In the genomic region with DNA sequence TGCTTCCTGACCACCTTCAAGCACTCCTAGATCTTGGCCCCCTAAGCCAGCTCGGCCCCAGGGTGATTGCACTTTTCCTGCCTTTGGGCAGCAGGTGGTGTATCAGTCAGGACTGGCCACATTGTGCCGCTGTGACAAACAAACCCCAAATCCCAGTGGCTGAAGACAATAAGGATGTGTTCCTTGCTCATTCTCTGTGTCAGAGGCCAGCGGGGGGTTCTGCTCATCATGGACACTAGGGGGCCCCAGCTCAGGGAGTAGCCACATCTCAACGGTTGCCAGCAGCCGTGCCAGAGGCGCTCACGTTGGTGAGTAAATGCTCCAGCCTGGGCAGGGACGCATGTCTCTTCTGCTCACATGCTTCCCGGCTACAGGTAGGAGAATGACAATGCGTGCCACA, we compare ENCODE assay signal across 10 cellular contexts.
DNase-seq lines count a peak whose midpoint lies in the region; ATAC-seq, FAIRE-seq and TF ChIP-seq lines count a peak whose summit lies in the region.
"Had no signal": no experiment of that assay in that cellular context is flagged by ENCODE, and none has a peak within 500 bp of the region (broad histone marks: within the 10 kb centered on the region; RNA-seq: fewer than 3 reads in every experiment).

No MANE protein-coding gene starts in this region.

- H4K20me1 ChIP-seq in DOHH2 (ENCODE audit: control insufficient read depth, insufficient read depth, low read depth, low read length): no peaks in the 10 kb centered on the region

- peak; percentile 59 for ATAC-seq in activated CD8-positive, alpha-beta T cell treated with anti-CD3 and anti-CD28 coated beads for 36 hours
- no peak for ATAC-seq in right lobe of liver

- intact Hi-C loops in activated CD8-positive, alpha-beta T cell treated with anti-CD3 and anti-CD28 coated beads for 36 hours (cut with micrococcal nuclease): loop anchor here (5.0 to 10.0 kb wide), 2 partner anchors 199 to 306 kb away; a partner anchor contains a TSS
- intact Hi-C loops in right lobe of liver (cut with DNase I): no loop called here

- no peaks in the 10 kb centered on the region for H3K9me2 ChIP-seq in DOHH2 (replicated peaks; ENCODE audit: control insufficient read depth, low read length)

- DNase-seq in KBM-7: peak; percentile 66
- peak; percentile 61 for DNase-seq in activated CD8-positive, alpha-beta T cell treated with anti-CD3 and anti-CD28 coated beads for 36 hours
- DNase-seq in right lobe of liver: no peak
- DNase-seq in GM12891 (ENCODE audit: insufficient read length, low spot score): no peak
- no peak for DNase-seq in EL
- DNase-seq in DMS153 (lab: John Stamatoyannopoulos, UW): no peak
- DNase-seq in occipital lobe (lab: John Stamatoyannopoulos, UW): no peak
- DNase-seq: posterior cingulate gyrus had no signal

- no peak for TF ChIP-seq POLR2A in right lobe of liver (IDR thresholded peaks at IDR 0.05)
- no peak for TF ChIP-seq POLR2A in GM12891 (IDR thresholded peaks at IDR 0.05; ENCODE audit: low read depth, low read length)

- peaks cover 3% of the 10 kb centered on the region for H3K27me3 Mint-ChIP-seq in activated CD8-positive, alpha-beta T cell treated with anti-CD3 and anti-CD28 coated beads for 36 hours

- no peak overlapping the region for H3K27ac ChIP-seq in DOHH2 (ENCODE audit: low read depth, low read length)
- no peak overlapping the region for H3K27ac ChIP-seq in right lobe of liver

- POLR2A ChIA-PET in activated CD8-positive, alpha-beta T cell treated with anti-CD3 and anti-CD28 coated beads for 36 hours (lab: Charles Lee): no interaction called here

- no peak overlapping the region for H3K27ac Mint-ChIP-seq in activated CD8-positive, alpha-beta T cell treated with anti-CD3 and anti-CD28 coated beads for 36 hours
- H3K27ac Mint-ChIP-seq: dendritic cell treated with granulocyte-macrophage colony-stimulating factor and Interleukin-4, amounts not matched to agents 40 ng/mL and 50 ng/mL, for 4 days had no signal

- in situ Hi-C loops in KBM-7 (cut with MboI; ENCODE audit: low pct_unique_long_range_greater_than_20kb, low sequenced_read_pairs): loop anchor here (25.0 kb wide), 1 partner anchor 439 kb away; a partner anchor contains a TSS

- no peaks in the 10 kb centered on the region for H3K36me3 Mint-ChIP-seq in activated CD8-positive, alpha-beta T cell treated with anti-CD3 and anti-CD28 coated beads for 36 hours (ENCODE audit: low read depth)

- H3K4me1 Mint-ChIP-seq in activated CD8-positive, alpha-beta T cell treated with anti-CD3 and anti-CD28 coated beads for 36 hours (ENCODE audit: low read depth): peaks cover 2% of the 10 kb centered on the region

- no peaks in the 10 kb centered on the region for H3K9me3 Mint-ChIP-seq in activated CD8-positive, alpha-beta T cell treated with anti-CD3 and anti-CD28 coated beads for 36 hours
- H3K9me3 Mint-ChIP-seq: dendritic cell treated with granulocyte-macrophage colony-stimulating factor and Interleukin-4, amounts not matched to agents 40 ng/mL and 50 ng/mL, for 4 days had no signal

- H3K79me2 ChIP-seq in DOHH2 (ENCODE audit: control insufficient read depth, low read length): no peaks in the 10 kb centered on the region

- CTCF ChIA-PET in activated CD8-positive, alpha-beta T cell treated with anti-CD3 and anti-CD28 coated beads for 36 hours (lab: Charles Lee): interaction anchor here (0.8 to 6.9 kb wide), 9 partner anchors 18 to 328 kb away, joined by 3 to 76 read pairs (median 7); a partner anchor contains a TSS

- H3K4me3 Mint-ChIP-seq in activated CD8-positive, alpha-beta T cell treated with anti-CD3 and anti-CD28 coated beads for 36 hours: no peak overlapping the region
- H3K4me3 Mint-ChIP-seq: dendritic cell treated with granulocyte-macrophage colony-stimulating factor and Interleukin-4, amounts not matched to agents 40 ng/mL and 50 ng/mL, for 4 days had no signal

- H3K36me3 ChIP-seq in DOHH2 (ENCODE audit: control insufficient read depth, low read length) (no peaks in the 10 kb centered on the region), right lobe of liver (no peaks in the 10 kb centered on the region)

- no peak for FAIRE-seq in GM12891 (lab: Jason Lieb, UNC)

- TF ChIP-seq CTCF in DOHH2 (IDR thresholded peaks at IDR 0.05; ENCODE audit: low read depth, low read length, poor library complexity, severe bottlenecking): peak; percentile 68
- TF ChIP-seq CTCF in activated CD8-positive, alpha-beta T cell treated with anti-CD3 and anti-CD28 coated beads for 36 hours (IDR thresholded peaks at IDR 0.05): peak; percentile 53
- TF ChIP-seq CTCF in right lobe of liver (IDR thresholded peaks at IDR 0.05): peak in 3 of 4 donors; percentile 17 to 22 (median 19)

- H3K4me1 ChIP-seq in DOHH2 (ENCODE audit: control insufficient read depth, low read length) (no peaks in the 10 kb centered on the region), right lobe of liver (peaks cover 0 to 15% (median 3%) of the 10 kb centered on the region in 4 donors)

- H3K9me3 ChIP-seq in DOHH2 (ENCODE audit: control insufficient read depth, insufficient read depth, low read length) (no peaks in the 10 kb centered on the region), right lobe of liver (no peaks in the 10 kb centered on the region)

- WGBS in right lobe of liver (ENCODE audit: insufficient coverage, low coverage, low lambda C conversion rate, missing lambda C conversion rate): no CpG with 5 or more reads among the region's 10 CpGs

- peaks cover 13% of the 10 kb centered on the region for H3K27me3 ChIP-seq in DOHH2 (ENCODE audit: control insufficient read depth, low read length)
- no peaks in the 10 kb centered on the region for H3K27me3 ChIP-seq in right lobe of liver

- no peaks in the 10 kb centered on the region for H3F3A ChIP-seq in DOHH2 (ENCODE audit: control insufficient read depth, insufficient read depth)

- no peak overlapping the region for H3K4me3 ChIP-seq in DOHH2 (ENCODE audit: low read length)
- no peak overlapping the region for H3K4me3 ChIP-seq in right lobe of liver

- H3K4me2 ChIP-seq in DOHH2 (ENCODE audit: low read length): no peak overlapping the region

TF ChIP-seq in GM12891, 5 proteins besides CTCF, POLR2A, EP300 and RAD21:
- no peak for TF ChIP-seq TAF1 (IDR thresholded peaks at IDR 0.05; ENCODE audit: low read depth, low read length)
- no peak for TF ChIP-seq SPI1 (IDR thresholded peaks at IDR 0.05; ENCODE audit: low read depth, low read length)

Comparison
In these comparisons a context has a peak if more than half of its experiments do, and no peak if none do; other contexts are left out.
1. DNase-seq: peak in KBM-7 (single experiment) and activated CD8-positive, alpha-beta T cell treated with anti-CD3 and anti-CD28 coated beads for 36 hours (single experiment); none in right lobe of liver (0 of 3), GM12891 (single experiment), EL (single experiment), DMS153 (single experiment) and occipital lobe (single experiment).
2. Peak in every context shown above with its lines, with median percentiles within 50 percentile points of each other: CTCF ChIP-seq.